Comparison of ENCODE assay signal across 15 cellular contexts in the genomic region with DNA sequence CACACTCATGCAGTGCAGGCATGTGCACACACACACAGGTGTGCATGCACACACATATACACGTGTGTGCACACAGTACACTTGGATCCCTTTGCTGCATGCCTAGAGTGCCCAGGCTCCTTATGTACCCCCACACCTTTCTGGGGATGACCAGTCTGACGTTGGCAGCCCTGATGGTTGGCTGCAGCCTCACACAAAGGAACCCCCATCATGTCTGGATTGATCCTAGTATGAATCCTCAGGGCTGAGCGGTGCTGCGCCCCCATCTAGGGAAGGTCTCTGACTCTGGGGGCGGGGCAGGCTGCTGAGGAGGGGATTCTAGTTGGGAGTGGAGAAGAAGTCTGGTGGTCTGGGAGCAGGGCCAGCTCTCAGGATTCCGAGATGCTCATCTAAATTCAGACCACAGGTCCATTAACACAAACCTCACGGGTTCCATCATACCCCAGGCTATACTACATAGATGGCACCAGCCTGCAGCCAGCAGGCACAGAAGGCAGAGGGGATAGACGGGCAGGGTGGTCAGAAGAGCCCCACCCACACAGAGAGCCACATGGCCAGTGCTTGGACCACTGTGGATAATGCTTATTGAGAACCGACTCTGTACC. TPM values are rescaled to one million over a fixed set of nuclear protein-coding genes. Genes with fewer than 3 reads are reported as not detected.
DNase-seq lines count a peak whose midpoint lies in the region.
"Had no signal": no experiment of that assay in that cellular context is flagged by ENCODE, and none has a peak within 500 bp of the region (broad histone marks: within the 10 kb centered on the region; RNA-seq: fewer than 3 reads in every experiment).

No MANE protein-coding gene starts in this region.

- DNase-seq in activated effector memory CD4-positive, alpha-beta T cell treated with anti-CD3 and anti-CD28 coated beads, Interleukin-2, amount 50 U/mL, for 16 hours = peak; percentile 46
- DNase-seq in activated effector memory CD4-positive, alpha-beta T cell treated with Interleukin-2 at 50 U/mL for 16 hours = no peak
- DNase-seq in islet precursor cell = peak; percentile 40
- peak; percentile 38 for DNase-seq in posterior vena cava (ENCODE audit: low spot score)
- no peak for DNase-seq in OCI-M1 (lab: John Stamatoyannopoulos, UW)
- DNase-seq in NCI-H2029 (lab: John Stamatoyannopoulos, UW) = no peak
- DNase-seq in activated naive CD4-positive, alpha-beta T cell (lab: John Stamatoyannopoulos, UW) = no peak
- no peak for DNase-seq in amniotic stem cell (lab: John Stamatoyannopoulos, UW)
- DNase-seq: DMS79 treated with DMSO at 0.1 percent for 48 hours, GM23248, KG1, NCI-H1436, NCI-H2029 treated with DMSO at 0.1 percent for 48 hours, NCI-H2171 treated with DMSO at 0.1 percent for 48 hours, NCI-H748 treated with DMSO at 0.1 percent for 48 hours had no signal

- intact Hi-C loops in posterior vena cava (cut with DNase I) = no loop called here

RNA-seq across cellular contexts. Expression of a gene that starts 50.5 kb away (rescaled TPM):
- 10 to 100 TPM; 29.2 to 38.2 TPM for total RNA-seq in posterior vena cava

Comparison
In these comparisons a context has a peak if more than half of its experiments do, and no peak if none do; other contexts are left out.
1. DNase-seq: peak in activated effector memory CD4-positive, alpha-beta T cell treated with anti-CD3 and anti-CD28 coated beads, Interleukin-2, amount 50 U/mL, for 16 hours (single experiment), islet precursor cell (single experiment) and posterior vena cava (single experiment); none in activated effector memory CD4-positive, alpha-beta T cell treated with Interleukin-2 at 50 U/mL for 16 hours (single experiment), OCI-M1 (single experiment), NCI-H2029 (single experiment), activated naive CD4-positive, alpha-beta T cell (0 of 4) and amniotic stem cell (single experiment).